ENCODE assay signal across 2 cellular contexts in the genomic region with DNA sequence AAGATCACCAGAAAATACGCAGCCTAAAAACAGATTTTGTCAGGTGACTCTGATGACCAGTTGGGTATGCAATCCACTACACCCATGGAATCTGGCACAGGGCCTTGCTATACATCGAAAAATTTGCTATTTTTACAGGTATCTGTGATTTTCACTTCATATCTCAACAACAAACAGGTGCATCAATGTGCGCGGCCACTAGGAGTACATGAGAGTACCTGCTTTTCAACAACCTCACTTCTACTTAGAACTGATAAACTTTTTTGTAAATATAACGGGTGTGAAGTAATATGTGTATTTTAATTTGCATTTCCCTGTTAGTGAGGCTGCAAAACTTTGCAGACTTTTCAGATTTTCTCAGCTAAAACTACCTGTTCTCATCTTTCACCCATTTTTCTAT.
TF ChIP-seq lines count a peak whose summit lies in the region.

No MANE protein-coding gene starts in this region.

TF ChIP-seq in SK-N-SH treated with all-trans-retinoic acid at 6 μM for 48 hours, 23 proteins besides CTCF, POLR2A, EP300 and RAD21 (continued from another document):
- TF ChIP-seq, protein P1, sequence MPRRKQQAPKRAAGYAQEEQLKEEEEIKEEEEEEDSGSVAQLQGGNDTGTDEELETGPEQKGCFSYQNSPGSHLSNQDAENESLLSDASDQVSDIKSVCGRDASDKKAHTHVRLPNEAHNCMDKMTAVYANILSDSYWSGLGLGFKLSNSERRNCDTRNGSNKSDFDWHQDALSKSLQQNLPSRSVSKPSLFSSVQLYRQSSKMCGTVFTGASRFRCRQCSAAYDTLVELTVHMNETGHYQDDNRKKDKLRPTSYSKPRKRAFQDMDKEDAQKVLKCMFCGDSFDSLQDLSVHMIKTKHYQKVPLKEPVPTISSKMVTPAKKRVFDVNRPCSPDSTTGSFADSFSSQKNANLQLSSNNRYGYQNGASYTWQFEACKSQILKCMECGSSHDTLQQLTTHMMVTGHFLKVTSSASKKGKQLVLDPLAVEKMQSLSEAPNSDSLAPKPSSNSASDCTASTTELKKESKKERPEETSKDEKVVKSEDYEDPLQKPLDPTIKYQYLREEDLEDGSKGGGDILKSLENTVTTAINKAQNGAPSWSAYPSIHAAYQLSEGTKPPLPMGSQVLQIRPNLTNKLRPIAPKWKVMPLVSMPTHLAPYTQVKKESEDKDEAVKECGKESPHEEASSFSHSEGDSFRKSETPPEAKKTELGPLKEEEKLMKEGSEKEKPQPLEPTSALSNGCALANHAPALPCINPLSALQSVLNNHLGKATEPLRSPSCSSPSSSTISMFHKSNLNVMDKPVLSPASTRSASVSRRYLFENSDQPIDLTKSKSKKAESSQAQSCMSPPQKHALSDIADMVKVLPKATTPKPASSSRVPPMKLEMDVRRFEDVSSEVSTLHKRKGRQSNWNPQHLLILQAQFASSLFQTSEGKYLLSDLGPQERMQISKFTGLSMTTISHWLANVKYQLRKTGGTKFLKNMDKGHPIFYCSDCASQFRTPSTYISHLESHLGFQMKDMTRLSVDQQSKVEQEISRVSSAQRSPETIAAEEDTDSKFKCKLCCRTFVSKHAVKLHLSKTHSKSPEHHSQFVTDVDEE (CRISPR knock-in tag; IDR thresholded peaks at IDR 0.05), result no peak
- TF ChIP-seq ZC3H10 (CRISPR knock-in tag; IDR thresholded peaks at IDR 0.05) (no peak), ISL1 (CRISPR knock-in tag; IDR thresholded peaks at IDR 0.05) (no peak), CREB5 (CRISPR knock-in tag; IDR thresholded peaks at IDR 0.05; ENCODE audit: low read depth) (no peak), TCF4 (CRISPR knock-in tag; IDR thresholded peaks at IDR 0.05; ENCODE audit: borderline replicate concordance) (no peak), ZNF8 (CRISPR knock-in tag; IDR thresholded peaks at IDR 0.05) (no peak)
- TF ChIP-seq, protein P2, sequence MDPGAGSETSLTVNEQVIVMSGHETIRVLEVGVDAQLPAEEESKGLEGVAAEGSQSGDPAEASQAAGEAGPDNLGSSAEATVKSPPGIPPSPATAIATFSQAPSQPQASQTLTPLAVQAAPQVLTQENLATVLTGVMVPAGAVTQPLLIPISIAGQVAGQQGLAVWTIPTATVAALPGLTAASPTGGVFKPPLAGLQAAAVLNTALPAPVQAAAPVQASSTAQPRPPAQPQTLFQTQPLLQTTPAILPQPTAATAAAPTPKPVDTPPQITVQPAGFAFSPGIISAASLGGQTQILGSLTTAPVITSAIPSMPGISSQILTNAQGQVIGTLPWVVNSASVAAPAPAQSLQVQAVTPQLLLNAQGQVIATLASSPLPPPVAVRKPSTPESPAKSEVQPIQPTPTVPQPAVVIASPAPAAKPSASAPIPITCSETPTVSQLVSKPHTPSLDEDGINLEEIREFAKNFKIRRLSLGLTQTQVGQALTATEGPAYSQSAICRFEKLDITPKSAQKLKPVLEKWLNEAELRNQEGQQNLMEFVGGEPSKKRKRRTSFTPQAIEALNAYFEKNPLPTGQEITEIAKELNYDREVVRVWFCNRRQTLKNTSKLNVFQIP (CRISPR knock-in tag; IDR thresholded peaks at IDR 0.05; ENCODE audit: borderline replicate concordance, low read depth), result no peak
- TF ChIP-seq, protein P3, sequence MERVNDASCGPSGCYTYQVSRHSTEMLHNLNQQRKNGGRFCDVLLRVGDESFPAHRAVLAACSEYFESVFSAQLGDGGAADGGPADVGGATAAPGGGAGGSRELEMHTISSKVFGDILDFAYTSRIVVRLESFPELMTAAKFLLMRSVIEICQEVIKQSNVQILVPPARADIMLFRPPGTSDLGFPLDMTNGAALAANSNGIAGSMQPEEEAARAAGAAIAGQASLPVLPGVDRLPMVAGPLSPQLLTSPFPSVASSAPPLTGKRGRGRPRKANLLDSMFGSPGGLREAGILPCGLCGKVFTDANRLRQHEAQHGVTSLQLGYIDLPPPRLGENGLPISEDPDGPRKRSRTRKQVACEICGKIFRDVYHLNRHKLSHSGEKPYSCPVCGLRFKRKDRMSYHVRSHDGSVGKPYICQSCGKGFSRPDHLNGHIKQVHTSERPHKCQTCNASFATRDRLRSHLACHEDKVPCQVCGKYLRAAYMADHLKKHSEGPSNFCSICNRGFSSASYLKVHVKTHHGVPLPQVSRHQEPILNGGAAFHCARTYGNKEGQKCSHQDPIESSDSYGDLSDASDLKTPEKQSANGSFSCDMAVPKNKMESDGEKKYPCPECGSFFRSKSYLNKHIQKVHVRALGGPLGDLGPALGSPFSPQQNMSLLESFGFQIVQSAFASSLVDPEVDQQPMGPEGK (CRISPR knock-in tag; IDR thresholded peaks at IDR 0.05; ENCODE audit: borderline replicate concordance), result no peak

TF ChIP-seq in HCT116, 20 proteins besides CTCF, POLR2A, EP300 and RAD21 (continued from another document):
- TF ChIP-seq, protein P4, sequence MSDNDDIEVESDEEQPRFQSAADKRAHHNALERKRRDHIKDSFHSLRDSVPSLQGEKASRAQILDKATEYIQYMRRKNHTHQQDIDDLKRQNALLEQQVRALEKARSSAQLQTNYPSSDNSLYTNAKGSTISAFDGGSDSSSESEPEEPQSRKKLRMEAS (IDR thresholded peaks at IDR 0.05), result no peak
- TF ChIP-seq JUND (IDR thresholded peaks at IDR 0.05) (no peak), REST (IDR thresholded peaks at IDR 0.05; ENCODE audit: low read depth) (no peak)
